In genomic region chr2:21055451-21055850, GRCh38 we compare ENCODE assay signal across 28 cellular contexts. TPM values are rescaled to one million over a fixed set of nuclear protein-coding genes. Genes with fewer than 3 reads are reported as not detected.
"Had no signal": no experiment of that assay in that cellular context is flagged by ENCODE, and none has a peak within 500 bp of the region (broad histone marks: within the 10 kb centered on the region; RNA-seq: fewer than 3 reads in every experiment).

No MANE protein-coding gene starts in this region.

- H3K36me3 Mint-ChIP-seq: memory B cell; mesothelial cell of epicardium; natural killer cell treated with Interleukin-12 subunit alpha and Interleukin-12 subunit beta and Interleukin-15 and Interleukin-18, amount 100 ng/mL, for 72 hours; neural progenitor cell; stimulated activated effector memory CD8-positive, alpha-beta T cell treated with anti-CD3 and anti-CD28 coated beads, Interleukin-12 subunit alpha, Interleukin-12 subunit beta, amount 100 ng/mL, for 72 hours; type B pancreatic cell had no signal

- H3K4me1 ChIP-seq: gastrocnemius medialis, heart left ventricle, parathyroid adenoma, sigmoid colon, stomach had no signal

- H3K79me2 ChIP-seq: hepatocyte, parathyroid adenoma had no signal

- H3K9me3 ChIP-seq: gastrocnemius medialis, heart left ventricle, mucosa of descending colon, sigmoid colon, stomach, tibial artery had no signal

- H3K27ac ChIP-seq: dorsolateral prefrontal cortex, epithelial cell of prostate, gastrocnemius medialis, heart left ventricle, hepatocyte, neural progenitor cell, parathyroid adenoma, sigmoid colon, stomach, tibial artery had no signal

- DNase-seq: dorsolateral prefrontal cortex; effector CD4-positive, alpha-beta T cell; foreskin fibroblast; gastrocnemius medialis; heart left ventricle; kidney; mucosa of descending colon; naive B cell; sigmoid colon; stimulated activated CD4-positive, alpha-beta T cell treated with anti-CD3 and anti-CD28 coated beads, Interleukin-2, amount 100 ng/mL, for 24 hours; stimulated activated CD4-positive, alpha-beta T cell treated with anti-CD3 and anti-CD28 coated beads, Interleukin-4, amount 100 ng/mL, for 24 hours; stimulated activated naive CD4-positive, alpha-beta T cell treated with Interleukin-2 at 50 U/mL for 16 hours; stomach; tibial artery had no signal

- H2AFZ ChIP-seq: hepatocyte, neural progenitor cell, parathyroid adenoma had no signal

- H3K9ac ChIP-seq: neural progenitor cell, parathyroid adenoma had no signal

- H3K4me2 ChIP-seq: hepatocyte, neural progenitor cell had no signal

- H3K9me3 Mint-ChIP-seq: memory B cell; naive B cell; natural killer cell treated with Interleukin-12 subunit alpha and Interleukin-12 subunit beta and Interleukin-15 and Interleukin-18, amount 100 ng/mL, for 72 hours; neural progenitor cell; stimulated activated effector memory CD8-positive, alpha-beta T cell treated with anti-CD3 and anti-CD28 coated beads, Interleukin-12 subunit alpha, Interleukin-12 subunit beta, amount 100 ng/mL, for 72 hours; type B pancreatic cell had no signal

- H3K4me1 Mint-ChIP-seq: memory B cell; naive B cell; stimulated activated effector memory CD8-positive, alpha-beta T cell treated with anti-CD3 and anti-CD28 coated beads, Interleukin-12 subunit alpha, Interleukin-12 subunit beta, amount 100 ng/mL, for 72 hours had no signal

- FAIRE-seq: colon, kidney had no signal

- H3K4me3 ChIP-seq: dorsolateral prefrontal cortex, gastrocnemius medialis, heart left ventricle, hepatocyte, lung, mucosa of descending colon, neural progenitor cell, sigmoid colon, stomach, tibial artery had no signal

- H3K27ac Mint-ChIP-seq: memory B cell; mesothelial cell of epicardium; natural killer cell treated with Interleukin-12 subunit alpha and Interleukin-12 subunit beta and Interleukin-15 and Interleukin-18, amount 100 ng/mL, for 72 hours; neural progenitor cell; progenitor cell of endocrine pancreas; stimulated activated effector memory CD8-positive, alpha-beta T cell treated with anti-CD3 and anti-CD28 coated beads, Interleukin-12 subunit alpha, Interleukin-12 subunit beta, amount 100 ng/mL, for 72 hours; type B pancreatic cell had no signal

- ATAC-seq: esophagus mucosa; gastrocnemius medialis; heart left ventricle; left lobe of liver; mucosa of descending colon; natural killer cell treated with Interleukin-12 subunit alpha and Interleukin-12 subunit beta and Interleukin-15 and Interleukin-18, amount 100 ng/mL, for 72 hours; stimulated activated effector memory CD8-positive, alpha-beta T cell treated with anti-CD3 and anti-CD28 coated beads, Interleukin-12 subunit alpha, Interleukin-12 subunit beta, amount 100 ng/mL, for 72 hours had no signal

- H3K4me3 Mint-ChIP-seq: memory B cell; mesothelial cell of epicardium; naive B cell; natural killer cell treated with Interleukin-12 subunit alpha and Interleukin-12 subunit beta and Interleukin-15 and Interleukin-18, amount 100 ng/mL, for 72 hours; neural progenitor cell; stimulated activated effector memory CD8-positive, alpha-beta T cell treated with anti-CD3 and anti-CD28 coated beads, Interleukin-12 subunit alpha, Interleukin-12 subunit beta, amount 100 ng/mL, for 72 hours; type B pancreatic cell had no signal

- H3K36me3 ChIP-seq: gastrocnemius medialis, heart left ventricle, neural progenitor cell, sigmoid colon, stomach, tibial artery had no signal

- H3K27me3 ChIP-seq: gastrocnemius medialis, hepatocyte, neural progenitor cell, sigmoid colon, stomach, tibial artery had no signal

RNA-seq across cellular contexts. Expression of gene APOB, which starts 11.6 kb away (rescaled TPM):
- total RNA-seq: natural killer cell treated with Interleukin-12 subunit alpha and Interleukin-12 subunit beta and Interleukin-15 and Interleukin-18, amount 100 ng/mL, for 72 hours had no signal
